ENCODE assay signal across 1 cellular context in the genomic region with DNA sequence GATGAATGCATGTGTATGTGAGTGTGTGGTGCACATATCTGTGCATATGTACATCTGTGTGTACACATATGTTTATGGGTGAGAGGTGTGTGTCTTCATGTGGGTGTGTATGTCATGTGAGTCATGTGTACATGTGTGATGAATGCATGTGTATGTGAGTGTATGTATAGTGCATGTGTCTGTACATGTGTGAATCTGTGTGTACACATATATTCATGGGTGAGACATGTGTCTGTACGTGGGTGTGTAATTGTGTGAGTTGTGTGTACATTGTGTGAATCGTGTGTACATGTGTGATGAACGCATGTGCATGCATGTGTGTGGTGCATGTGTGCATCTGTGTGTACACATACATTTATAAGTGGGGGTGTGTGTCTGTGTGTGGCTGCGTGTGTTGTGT.
TF ChIP-seq lines count a peak whose summit lies in the region.

No MANE protein-coding gene starts in this region.

TF ChIP-seq in GM12878, 131 proteins besides CTCF, POLR2A, EP300 and RAD21 (continued from another document):
- TF ChIP-seq ZNF687 (IDR thresholded peaks at IDR 0.05) (no peak), SMC3 (IDR thresholded peaks at IDR 0.05; ENCODE audit: borderline replicate concordance, low read length) (no peak), IRF4 (IDR thresholded peaks at IDR 0.05; ENCODE audit: low read depth, low read length) (no peak), GATAD2B (conservative IDR thresholded peaks at IDR 0.05; ENCODE audit: low read depth) (no peak), POLR2AphosphoS5 (IDR thresholded peaks at IDR 0.05; ENCODE audit: low read length) (no peak), LARP7 (IDR thresholded peaks at IDR 0.05) (no peak), BRCA1 (IDR thresholded peaks at IDR 0.05; ENCODE audit: low read depth, low read length) (no peak), POLR2AphosphoS2 (IDR thresholded peaks at IDR 0.05; ENCODE audit: low read depth, low read length) (no peak), TARDBP (IDR thresholded peaks at IDR 0.05; ENCODE audit: borderline replicate concordance) (no peak), TCF7 (IDR thresholded peaks at IDR 0.05; ENCODE audit: borderline replicate concordance) (no peak)
- TF ChIP-seq, protein P1, sequence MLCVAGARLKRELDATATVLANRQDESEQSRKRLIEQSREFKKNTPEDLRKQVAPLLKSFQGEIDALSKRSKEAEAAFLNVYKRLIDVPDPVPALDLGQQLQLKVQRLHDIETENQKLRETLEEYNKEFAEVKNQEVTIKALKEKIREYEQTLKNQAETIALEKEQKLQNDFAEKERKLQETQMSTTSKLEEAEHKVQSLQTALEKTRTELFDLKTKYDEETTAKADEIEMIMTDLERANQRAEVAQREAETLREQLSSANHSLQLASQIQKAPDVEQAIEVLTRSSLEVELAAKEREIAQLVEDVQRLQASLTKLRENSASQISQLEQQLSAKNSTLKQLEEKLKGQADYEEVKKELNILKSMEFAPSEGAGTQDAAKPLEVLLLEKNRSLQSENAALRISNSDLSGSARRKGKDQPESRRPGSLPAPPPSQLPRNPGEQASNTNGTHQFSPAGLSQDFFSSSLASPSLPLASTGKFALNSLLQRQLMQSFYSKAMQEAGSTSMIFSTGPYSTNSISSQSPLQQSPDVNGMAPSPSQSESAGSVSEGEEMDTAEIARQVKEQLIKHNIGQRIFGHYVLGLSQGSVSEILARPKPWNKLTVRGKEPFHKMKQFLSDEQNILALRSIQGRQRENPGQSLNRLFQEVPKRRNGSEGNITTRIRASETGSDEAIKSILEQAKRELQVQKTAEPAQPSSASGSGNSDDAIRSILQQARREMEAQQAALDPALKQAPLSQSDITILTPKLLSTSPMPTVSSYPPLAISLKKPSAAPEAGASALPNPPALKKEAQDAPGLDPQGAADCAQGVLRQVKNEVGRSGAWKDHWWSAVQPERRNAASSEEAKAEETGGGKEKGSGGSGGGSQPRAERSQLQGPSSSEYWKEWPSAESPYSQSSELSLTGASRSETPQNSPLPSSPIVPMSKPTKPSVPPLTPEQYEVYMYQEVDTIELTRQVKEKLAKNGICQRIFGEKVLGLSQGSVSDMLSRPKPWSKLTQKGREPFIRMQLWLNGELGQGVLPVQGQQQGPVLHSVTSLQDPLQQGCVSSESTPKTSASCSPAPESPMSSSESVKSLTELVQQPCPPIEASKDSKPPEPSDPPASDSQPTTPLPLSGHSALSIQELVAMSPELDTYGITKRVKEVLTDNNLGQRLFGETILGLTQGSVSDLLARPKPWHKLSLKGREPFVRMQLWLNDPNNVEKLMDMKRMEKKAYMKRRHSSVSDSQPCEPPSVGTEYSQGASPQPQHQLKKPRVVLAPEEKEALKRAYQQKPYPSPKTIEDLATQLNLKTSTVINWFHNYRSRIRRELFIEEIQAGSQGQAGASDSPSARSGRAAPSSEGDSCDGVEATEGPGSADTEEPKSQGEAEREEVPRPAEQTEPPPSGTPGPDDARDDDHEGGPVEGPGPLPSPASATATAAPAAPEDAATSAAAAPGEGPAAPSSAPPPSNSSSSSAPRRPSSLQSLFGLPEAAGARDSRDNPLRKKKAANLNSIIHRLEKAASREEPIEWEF (IDR thresholded peaks at IDR 0.05; ENCODE audit: insufficient replicate concordance, low read depth, low read length): no peak
